Comparison of ENCODE assay signal across 23 cellular contexts in genomic region chr20:8788831-8789230, GRCh38.
DNase-seq lines count a peak whose midpoint lies in the region; ATAC-seq and TF ChIP-seq lines count a peak whose summit lies in the region.
"Had no signal": no experiment of that assay in that cellular context is flagged by ENCODE, and none has a peak within 500 bp of the region (broad histone marks: within the 10 kb centered on the region; RNA-seq: fewer than 3 reads in every experiment).

No MANE protein-coding gene starts in this region.

- H4K20me1 ChIP-seq in hepatocyte (ENCODE audit: insufficient read depth, poor library complexity, severe bottlenecking) = no peaks in the 10 kb centered on the region
- H4K20me1 ChIP-seq in GM23338 (replicated peaks; ENCODE audit: insufficient read depth) = no peaks in the 10 kb centered on the region

- H2BK12ac ChIP-seq in neuronal stem cell (ENCODE audit: low read length) = no peak overlapping the region

- peaks cover 8% of the 10 kb centered on the region for H3K27me3 Mint-ChIP-seq in GM23338 (ENCODE audit: insufficient read depth, low read depth, poor library complexity)
- H3K27me3 Mint-ChIP-seq: B cell had no signal

- no peak overlapping the region for H2BK15ac ChIP-seq in neuronal stem cell (ENCODE audit: low read length)

- DNase-seq in NCI-H2227 (lab: John Stamatoyannopoulos, UW; ENCODE audit: unreplicated experiment) (peak; percentile 39), NCI-H2227 treated with DMSO at 0.1 percent for 48 hours (lab: John Stamatoyannopoulos, UW) (no peak), hepatocyte (ENCODE audit: low spot score) (peak; percentile 17), neuronal stem cell (ENCODE audit: low spot score) (no peak), NCI-H1436 (lab: John Stamatoyannopoulos, UW) (no peak), GM23338 (ENCODE audit: low spot score) (no peak)
- no peak for DNase-seq in stimulated activated CD4-positive, alpha-beta T cell treated with anti-CD3 and anti-CD28 coated beads, Interleukin-4, amount 100 ng/mL, for 1 hour
- DNase-seq: CD8-positive, alpha-beta T cell; DMS79 treated with DMSO at 0.1 percent for 48 hours; NCI-H1092; NCI-H1417 treated with DMSO at 0.1 percent for 48 hours; NCI-H187; NCI-H2081 treated with DMSO at 0.1 percent for 48 hours; NCI-H2171; NCI-H446; NCI-H524 treated with DMSO at 0.1 percent for 48 hours; NCI-H82; PC-9; SJCRH30 had no signal

- no peak overlapping the region for H2AK5ac ChIP-seq in neuronal stem cell (ENCODE audit: low read depth, low read length)

- no peak overlapping the region for H3K23ac ChIP-seq in neuronal stem cell (ENCODE audit: low read depth, low read length, poor library complexity)

- H3K14ac ChIP-seq in neuronal stem cell (ENCODE audit: low read length) = no peak overlapping the region

- H3K27me3 ChIP-seq in hepatocyte = no peaks in the 10 kb centered on the region
- H3K27me3 ChIP-seq in neuronal stem cell (ENCODE audit: control insufficient read depth in 3 of 3, insufficient read depth in 3 of 3, low read depth in 1 of 3, low read length in 3 of 3) = no peaks in the 10 kb centered on the region
- no peaks in the 10 kb centered on the region for H3K27me3 ChIP-seq in GM23338 (ENCODE audit: insufficient read depth)
- H3K27me3 ChIP-seq: SJCRH30 had no signal

- H3K18ac ChIP-seq in neuronal stem cell (ENCODE audit: low read length) = no peak overlapping the region

- no peaks in the 10 kb centered on the region for H3K79me1 ChIP-seq in neuronal stem cell (ENCODE audit: low read depth, low read length)

- H3K9me3 Mint-ChIP-seq in GM23338 = no peaks in the 10 kb centered on the region
- H3K9me3 Mint-ChIP-seq: CD8-positive, alpha-beta T cell had no signal

- no peak for ATAC-seq in GM23338
- ATAC-seq: CD8-positive, alpha-beta T cell; Right ventricle myocardium inferior had no signal

- H3K27ac ChIP-seq in hepatocyte = peak overlapping the region; percentile 36
- H3K27ac ChIP-seq in neuronal stem cell (replicated peaks; ENCODE audit: low read length) = peak overlapping the region; percentile 37
- H3K27ac ChIP-seq in GM23338 (ENCODE audit: low read depth) = no peak overlapping the region
- H3K27ac ChIP-seq: 22Rv1, C4-2B, PC-9, SJCRH30 had no signal

- no peak overlapping the region for H2AFZ ChIP-seq in hepatocyte
- no peak overlapping the region for H2AFZ ChIP-seq in neuronal stem cell (ENCODE audit: low read length)
- no peak overlapping the region for H2AFZ ChIP-seq in GM23338
- H2AFZ ChIP-seq: PC-9 had no signal

- H3K9me2 ChIP-seq in hepatocyte (replicated peaks; ENCODE audit: insufficient read depth) (no peaks in the 10 kb centered on the region), GM23338 (ENCODE audit: insufficient read depth) (no peaks in the 10 kb centered on the region)

- no peaks in the 10 kb centered on the region for H3F3A ChIP-seq in GM23338 (replicated peaks; ENCODE audit: low read depth)

- H2BK120ac ChIP-seq in neuronal stem cell (ENCODE audit: low read depth, low read length) = no peak overlapping the region

- H4K8ac ChIP-seq in neuronal stem cell (ENCODE audit: low read depth, low read length) = no peak overlapping the region

- no peak overlapping the region for H4K91ac ChIP-seq in neuronal stem cell (ENCODE audit: low read depth, low read length, poor library complexity)

- no peaks in the 10 kb centered on the region for H3K36me3 Mint-ChIP-seq in GM23338 (ENCODE audit: low read depth)
- H3K36me3 Mint-ChIP-seq: CD8-positive, alpha-beta T cell had no signal

- H3K4me3 Mint-ChIP-seq in GM23338 = no peak overlapping the region
- H3K4me3 Mint-ChIP-seq: B cell; CD8-positive, alpha-beta T cell had no signal

- H3K4me2 ChIP-seq in hepatocyte (no peak overlapping the region), neuronal stem cell (ENCODE audit: insufficient read depth, low read length, poor library complexity, severe bottlenecking) (no peak overlapping the region), GM23338 (no peak overlapping the region)
- H3K4me2 ChIP-seq: PC-9 had no signal

- no peaks in the 10 kb centered on the region for H3K79me2 ChIP-seq in hepatocyte
- H3K79me2 ChIP-seq in GM23338 (replicated peaks; ENCODE audit: insufficient read depth) = no peaks in the 10 kb centered on the region

- no peak overlapping the region for H2BK5ac ChIP-seq in neuronal stem cell (ENCODE audit: low read length)

- H3K4me1 ChIP-seq in hepatocyte (ENCODE audit: insufficient read depth) = no peaks in the 10 kb centered on the region
- H3K4me1 ChIP-seq in neuronal stem cell (ENCODE audit: control insufficient read depth in 2 of 2, insufficient read depth in 1 of 2, low read depth in 1 of 2, low read length in 2 of 2) = peaks cover 3 to 8% of the 10 kb centered on the region in 2 donors
- H3K4me1 ChIP-seq in GM23338 (ENCODE audit: insufficient read depth) = peaks cover 17% of the 10 kb centered on the region
- H3K4me1 ChIP-seq: SJCRH30 had no signal

- no peaks in the 10 kb centered on the region for H3K9me3 ChIP-seq in hepatocyte (ENCODE audit: low read depth)
- H3K9me3 ChIP-seq in neuronal stem cell (replicated peaks in 1 of 2; ENCODE audit: control insufficient read depth in 2 of 2, insufficient read depth in 1 of 2, low read depth in 1 of 2, low read length in 2 of 2) = peaks cover 0 to 2% of the 10 kb centered on the region in 2 donors
- H3K9me3 ChIP-seq: SJCRH30 had no signal

- H3K4me1 Mint-ChIP-seq in GM23338 = peaks cover 35% of the 10 kb centered on the region
- H3K4me1 Mint-ChIP-seq: B cell had no signal

- no peaks in the 10 kb centered on the region for H3K36me3 ChIP-seq in hepatocyte (replicated peaks; ENCODE audit: insufficient read depth, low read depth)
- peaks cover 0 to 6% of the 10 kb centered on the region in 2 donors for H3K36me3 ChIP-seq in neuronal stem cell (replicated peaks in 1 of 2; ENCODE audit: control insufficient read depth in 2 of 2, insufficient read depth in 2 of 2, low read length in 2 of 2)
- H3K36me3 ChIP-seq in GM23338 (ENCODE audit: insufficient read depth) = no peaks in the 10 kb centered on the region
- H3K36me3 ChIP-seq: SJCRH30 had no signal

- TF ChIP-seq CTCF in hepatocyte (IDR thresholded peaks at IDR 0.05; ENCODE audit: poor library complexity) (no peak), GM23338 (conservative IDR thresholded peaks at IDR 0.05; ENCODE audit: low read depth in 2 of 2) (no peak)

- no peak overlapping the region for H3K4me3 ChIP-seq in hepatocyte
- no peak overlapping the region for H3K4me3 ChIP-seq in neuronal stem cell (ENCODE audit: low read length in 2 of 2)
- H3K4me3 ChIP-seq in GM23338 = no peak overlapping the region
- H3K4me3 ChIP-seq: PC-9, SJCRH30 had no signal

- H3K9ac ChIP-seq in neuronal stem cell (ENCODE audit: low read depth, low read length, poor library complexity) = no peak overlapping the region

- no peak overlapping the region for H3K4ac ChIP-seq in neuronal stem cell (ENCODE audit: low read length)

- H3K27ac Mint-ChIP-seq in GM23338 = no peak overlapping the region
- H3K27ac Mint-ChIP-seq: B cell; CD8-positive, alpha-beta T cell had no signal

TF ChIP-seq in GM23338, 12 proteins besides CTCF, POLR2A, EP300 and RAD21:
- TF ChIP-seq, protein P1, sequence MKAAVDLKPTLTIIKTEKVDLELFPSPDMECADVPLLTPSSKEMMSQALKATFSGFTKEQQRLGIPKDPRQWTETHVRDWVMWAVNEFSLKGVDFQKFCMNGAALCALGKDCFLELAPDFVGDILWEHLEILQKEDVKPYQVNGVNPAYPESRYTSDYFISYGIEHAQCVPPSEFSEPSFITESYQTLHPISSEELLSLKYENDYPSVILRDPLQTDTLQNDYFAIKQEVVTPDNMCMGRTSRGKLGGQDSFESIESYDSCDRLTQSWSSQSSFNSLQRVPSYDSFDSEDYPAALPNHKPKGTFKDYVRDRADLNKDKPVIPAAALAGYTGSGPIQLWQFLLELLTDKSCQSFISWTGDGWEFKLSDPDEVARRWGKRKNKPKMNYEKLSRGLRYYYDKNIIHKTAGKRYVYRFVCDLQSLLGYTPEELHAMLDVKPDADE (IDR thresholded peaks at IDR 0.05) = no peak
- TF ChIP-seq REST (IDR thresholded peaks at IDR 0.05; ENCODE audit: unreplicated experiment) = no peak

Comparison
In these comparisons a context has a peak if more than half of its experiments do, and no peak if none do; other contexts are left out.
1. DNase-seq: peak in NCI-H2227 (single experiment) and hepatocyte (single experiment); none in NCI-H2227 treated with DMSO at 0.1 percent for 48 hours (single experiment), neuronal stem cell (single experiment), NCI-H1436 (single experiment), stimulated activated CD4-positive, alpha-beta T cell treated with anti-CD3 and anti-CD28 coated beads, Interleukin-4, amount 100 ng/mL, for 1 hour (single experiment) and GM23338 (single experiment).